Comparison of ENCODE assay signal across 20 cellular contexts in the genomic region with DNA sequence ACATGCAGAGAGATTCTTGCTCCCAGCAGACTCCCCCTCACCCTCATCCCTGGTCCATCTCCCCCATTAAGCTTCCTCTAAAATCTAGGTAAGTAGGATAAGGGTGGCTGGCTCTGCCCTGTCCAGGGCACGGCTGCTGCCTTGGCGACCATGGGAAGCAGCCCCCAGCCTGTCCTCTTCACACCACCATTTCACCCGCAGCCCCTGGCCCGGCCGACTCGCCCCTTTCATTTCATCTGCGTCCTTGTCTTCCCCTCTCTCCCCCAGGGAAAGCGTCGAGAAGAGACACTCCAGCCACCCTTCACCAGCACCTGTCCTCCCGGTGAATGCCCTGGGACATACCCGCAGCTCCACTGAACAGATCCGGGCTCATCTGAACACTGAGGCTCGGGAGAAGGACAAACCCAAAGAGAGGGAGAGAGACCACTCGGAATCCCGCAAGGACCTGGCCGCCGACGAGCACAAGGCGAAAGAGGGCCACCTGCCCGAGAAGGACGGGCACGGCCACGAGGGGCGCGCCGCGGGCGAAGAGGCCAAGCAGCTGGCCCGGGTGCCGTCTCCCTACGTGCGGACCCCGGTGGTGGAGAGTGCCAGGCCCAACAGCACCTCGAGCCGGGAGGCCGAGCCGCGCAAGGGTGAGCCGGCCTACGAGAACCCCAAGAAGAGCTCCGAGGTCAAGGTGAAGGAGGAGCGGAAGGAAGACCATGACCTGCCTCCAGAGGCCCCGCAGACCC.
"Had no signal": no experiment of that assay in that cellular context is flagged by ENCODE, and none has a peak within 500 bp of the region (broad histone marks: within the 10 kb centered on the region; RNA-seq: fewer than 3 reads in every experiment).

No MANE protein-coding gene starts in this region.

- H3K27me3 Mint-ChIP-seq: activated CD8-positive, alpha-beta memory T cell treated with anti-CD3 and anti-CD28 coated beads, Interleukin-2, amount 10 ng/mL, durations not matched to agents 7 days and 5 days; brain; naive thymus-derived CD8-positive, alpha-beta T cell had no signal

- H3K4me1 Mint-ChIP-seq: activated CD8-positive, alpha-beta memory T cell treated with anti-CD3 and anti-CD28 coated beads, Interleukin-2, amount 10 ng/mL, durations not matched to agents 7 days and 5 days had no signal

- H3K9me3 Mint-ChIP-seq: WTC11 had no signal

- H3K36me3 Mint-ChIP-seq: naive thymus-derived CD8-positive, alpha-beta T cell had no signal

- DNase-seq: activated CD4-positive, alpha-beta T cell treated with anti-CD3 and anti-CD28 coated beads, Interleukin-2, amount 50 U/mL, for 48 hours; activated CD8-positive, alpha-beta memory T cell treated with anti-CD3 and anti-CD28 coated beads, Interleukin-2, amount 10 ng/mL, durations not matched to agents 7 days and 5 days; activated gamma-delta T cell; activated naive CD4-positive, alpha-beta T cell treated with anti-CD3 and anti-CD28 coated beads, Interleukin-2, amount 50 U/mL, for 16 hours; activated T-cell treated with anti-CD3 and anti-CD28 coated beads for 4 hours; anterior cingulate cortex; central memory CD4-positive, alpha-beta T cell; erythroblast; foreskin fibroblast; naive thymus-derived CD8-positive, alpha-beta T cell; right cardiac atrium; stimulated activated CD4-positive, alpha-beta T cell treated with anti-CD3 and anti-CD28 coated beads, Interleukin-12 subunit alpha, Interleukin-12 subunit beta, amount 100 ng/mL, for 4 hours; stimulated activated CD4-positive, alpha-beta T cell treated with anti-CD3 and anti-CD28 coated beads, Interleukin-4, amount 100 ng/mL, for 4 hours; stomach; T-helper 1 cell; T-helper 9 cell; trophoblast cell had no signal

- H3K4me3 Mint-ChIP-seq: activated CD8-positive, alpha-beta memory T cell treated with anti-CD3 and anti-CD28 coated beads, Interleukin-2, amount 10 ng/mL, durations not matched to agents 7 days and 5 days; brain; naive thymus-derived CD8-positive, alpha-beta T cell; WTC11 had no signal

- ATAC-seq: activated CD8-positive, alpha-beta memory T cell treated with anti-CD3 and anti-CD28 coated beads, Interleukin-2, amount 10 ng/mL, durations not matched to agents 7 days and 5 days; left lung; naive thymus-derived CD8-positive, alpha-beta T cell; WTC11 had no signal

- H3K27ac Mint-ChIP-seq: WTC11 had no signal
